8 cellular contexts compared by ENCODE assay signal in the genomic region with DNA sequence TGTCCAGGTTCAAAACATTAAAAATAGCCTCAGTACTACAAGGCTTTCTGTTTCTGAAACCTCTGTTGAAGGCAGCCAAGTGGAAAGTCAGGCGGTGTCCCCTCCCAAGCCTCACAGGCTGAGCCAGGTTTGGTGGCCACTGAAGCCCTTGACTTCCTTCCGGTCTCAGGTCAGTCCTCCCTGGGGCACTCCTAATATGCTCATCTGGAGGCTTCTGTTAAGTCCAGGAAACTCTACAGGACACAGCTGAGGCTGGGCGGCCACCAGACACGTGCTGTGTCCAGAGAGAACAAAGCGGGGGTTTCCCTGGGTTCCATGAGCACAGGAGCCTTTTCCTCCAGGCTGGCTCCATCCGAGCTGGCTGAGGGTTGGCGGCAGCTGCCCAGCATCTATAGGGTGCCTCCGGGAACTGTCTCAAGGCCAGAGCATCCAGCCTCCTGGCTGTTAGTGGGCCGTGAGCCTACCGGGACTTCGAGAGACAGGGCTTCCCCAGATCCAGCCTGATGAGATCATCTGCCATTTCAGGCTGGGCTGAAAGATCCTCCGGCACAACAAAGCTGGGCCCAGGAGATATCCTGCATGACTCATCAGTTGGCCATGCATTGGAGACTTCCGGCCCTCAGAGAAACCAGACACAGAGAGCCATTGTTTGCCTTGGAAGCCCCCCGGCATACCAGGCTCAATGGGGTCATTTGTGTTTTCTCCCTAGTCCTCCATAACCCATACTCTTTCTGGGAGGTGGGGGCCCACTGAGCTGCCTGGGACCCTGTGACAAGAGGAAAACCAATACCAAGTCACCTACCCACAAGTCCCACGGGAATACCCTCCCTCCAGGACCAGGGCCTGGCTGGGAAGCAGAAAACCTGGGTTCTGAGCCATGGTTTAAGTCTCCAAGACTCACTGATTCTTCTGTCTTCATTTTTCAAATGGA.
DNase-seq lines count a peak whose midpoint lies in the region; ATAC-seq, FAIRE-seq and TF ChIP-seq lines count a peak whose summit lies in the region.

No MANE protein-coding gene starts in this region.

- H3K36me3 Mint-ChIP-seq in activated naive CD4-positive, alpha-beta T cell treated with anti-CD3 and anti-CD28 coated beads, Interleukin-2, amount 50 U/mL, for 72 hours: peaks cover 0 to 8% of the 10 kb centered on the region in 2 donors

- H3K9me3 ChIP-seq in HEK293 (ENCODE audit: control insufficient read depth, insufficient read depth, low read depth, low read length): no peaks in the 10 kb centered on the region
- H3K9me3 ChIP-seq in MG63: no peaks in the 10 kb centered on the region

- H3K27me3 ChIP-seq in MG63: no peaks in the 10 kb centered on the region

- CTCF ChIA-PET in HEK293 (lab: Yijun Ruan, JAX): interaction anchor here (0.7 to 1.6 kb wide), 4 partner anchors 129 to 176 kb away, joined by 3 to 5 read pairs (median 3); no protein-coding TSS in a partner anchor

- no peak for TF ChIP-seq CTCF in HEK293 (tag by site-specific recombination; IDR thresholded peaks at IDR 0.05)

- H3K9me3 Mint-ChIP-seq in activated naive CD4-positive, alpha-beta T cell treated with anti-CD3 and anti-CD28 coated beads, Interleukin-2, amount 50 U/mL, for 72 hours: peaks cover 0 to 7% of the 10 kb centered on the region in 2 donors

- peak; percentile 90 for FAIRE-seq in GM12892 (lab: Jason Lieb, UNC)

- peak overlapping the region; percentile 44; the same call in 1 of the 2 replicates for H3K27ac ChIP-seq in HEK293 (ENCODE audit: extremely low read depth, low read depth, low read length)

- POLR2A ChIA-PET in HEK293 (lab: Yijun Ruan, JAX): interaction anchor here (0.8 to 8.3 kb wide), 5 partner anchors 12 to 131 kb away, joined by 3 to 100 read pairs (median 3); a partner anchor contains a TSS

- peak; percentile 36 for ATAC-seq in left colon
- no peak for ATAC-seq in activated naive CD4-positive, alpha-beta T cell treated with anti-CD3 and anti-CD28 coated beads, Interleukin-2, amount 50 U/mL, for 72 hours

- DNase-seq in GM12892 (ENCODE audit: insufficient read length): peak; percentile 52
- peak; percentile 97 for DNase-seq in MG63
- DNase-seq in cerebellar cortex (ENCODE audit: low spot score): peak; percentile 75
- peak in 1 of 2 donors; percentile 58 for DNase-seq in left colon
- peak; percentile 89 for DNase-seq in superior temporal gyrus (ENCODE audit: extremely low spot score)
- no peak for DNase-seq in effector CD8-positive, alpha-beta T cell (lab: John Stamatoyannopoulos, UW)
- no peak for DNase-seq in activated naive CD4-positive, alpha-beta T cell treated with anti-CD3 and anti-CD28 coated beads, Interleukin-2, amount 50 U/mL, for 72 hours (ENCODE audit: low spot score in 2 of 2)

- TF ChIP-seq POLR2A in GM12892 (IDR thresholded peaks at IDR 0.05; ENCODE audit: low read depth, low read length): no peak; the same call in 1 of the 2 replicates

- intact Hi-C loops in left colon (cut with DNase I, micrococcal nuclease): no loop called here

- H3K4me3 ChIP-seq in HEK293 (ENCODE audit: low read depth, low read length) (no peak overlapping the region), MG63 (no peak overlapping the region)

- H3K36me3 ChIP-seq in HEK293 (ENCODE audit: control insufficient read depth in 2 of 2, insufficient read depth in 1 of 2, low read length in 2 of 2) (no peaks in the 10 kb centered on the region), MG63 (no peaks in the 10 kb centered on the region)

- peaks cover 11% of the 10 kb centered on the region for H3K4me1 ChIP-seq in HEK293 (ENCODE audit: control insufficient read depth, insufficient read depth, low read length)

- H3K27ac Mint-ChIP-seq in activated naive CD4-positive, alpha-beta T cell treated with anti-CD3 and anti-CD28 coated beads, Interleukin-2, amount 50 U/mL, for 72 hours: peak overlapping the region in 1 of 2 donors; percentile 90

TF ChIP-seq in HEK293, 187 proteins besides CTCF, POLR2A, EP300 and RAD21 (continues in another document):
- TF ChIP-seq SP7 (tag by site-specific recombination; IDR thresholded peaks at IDR 0.05) (peak; percentile 74), ZXDB (tag by site-specific recombination; IDR thresholded peaks at IDR 0.05) (peak; percentile 49; the same call in 1 of the 2 replicates), ZNF394 (tag by site-specific recombination; IDR thresholded peaks at IDR 0.05; ENCODE audit: borderline replicate concordance) (peak; percentile 45; the same call in 1 of the 2 replicates), ZFP41 (tag by site-specific recombination; IDR thresholded peaks at IDR 0.05; ENCODE audit: borderline replicate concordance) (no peak), SCRT1 (tag by site-specific recombination; IDR thresholded peaks at IDR 0.05; ENCODE audit: borderline replicate concordance) (no peak), ZNF155 (tag by site-specific recombination; IDR thresholded peaks at IDR 0.05) (no peak), ZSCAN30 (tag by site-specific recombination; IDR thresholded peaks at IDR 0.05) (no peak), ZFP69B (tag by site-specific recombination; IDR thresholded peaks at IDR 0.05) (peak; percentile 91), ZNF48 (tag by site-specific recombination; IDR thresholded peaks at IDR 0.05) (no peak)
- TF ChIP-seq, protein P1, sequence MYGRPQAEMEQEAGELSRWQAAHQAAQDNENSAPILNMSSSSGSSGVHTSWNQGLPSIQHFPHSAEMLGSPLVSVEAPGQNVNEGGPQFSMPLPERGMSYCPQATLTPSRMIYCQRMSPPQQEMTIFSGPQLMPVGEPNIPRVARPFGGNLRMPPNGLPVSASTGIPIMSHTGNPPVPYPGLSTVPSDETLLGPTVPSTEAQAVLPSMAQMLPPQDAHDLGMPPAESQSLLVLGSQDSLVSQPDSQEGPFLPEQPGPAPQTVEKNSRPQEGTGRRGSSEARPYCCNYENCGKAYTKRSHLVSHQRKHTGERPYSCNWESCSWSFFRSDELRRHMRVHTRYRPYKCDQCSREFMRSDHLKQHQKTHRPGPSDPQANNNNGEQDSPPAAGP (tag by site-specific recombination; IDR thresholded peaks at IDR 0.05): peak; percentile 71; the same call in 1 of the 2 replicates
- TF ChIP-seq, protein P2, sequence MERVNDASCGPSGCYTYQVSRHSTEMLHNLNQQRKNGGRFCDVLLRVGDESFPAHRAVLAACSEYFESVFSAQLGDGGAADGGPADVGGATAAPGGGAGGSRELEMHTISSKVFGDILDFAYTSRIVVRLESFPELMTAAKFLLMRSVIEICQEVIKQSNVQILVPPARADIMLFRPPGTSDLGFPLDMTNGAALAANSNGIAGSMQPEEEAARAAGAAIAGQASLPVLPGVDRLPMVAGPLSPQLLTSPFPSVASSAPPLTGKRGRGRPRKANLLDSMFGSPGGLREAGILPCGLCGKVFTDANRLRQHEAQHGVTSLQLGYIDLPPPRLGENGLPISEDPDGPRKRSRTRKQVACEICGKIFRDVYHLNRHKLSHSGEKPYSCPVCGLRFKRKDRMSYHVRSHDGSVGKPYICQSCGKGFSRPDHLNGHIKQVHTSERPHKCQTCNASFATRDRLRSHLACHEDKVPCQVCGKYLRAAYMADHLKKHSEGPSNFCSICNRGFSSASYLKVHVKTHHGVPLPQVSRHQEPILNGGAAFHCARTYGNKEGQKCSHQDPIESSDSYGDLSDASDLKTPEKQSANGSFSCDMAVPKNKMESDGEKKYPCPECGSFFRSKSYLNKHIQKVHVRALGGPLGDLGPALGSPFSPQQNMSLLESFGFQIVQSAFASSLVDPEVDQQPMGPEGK (tag by site-specific recombination; IDR thresholded peaks at IDR 0.05): peak; percentile 76
- TF ChIP-seq, protein P3, sequence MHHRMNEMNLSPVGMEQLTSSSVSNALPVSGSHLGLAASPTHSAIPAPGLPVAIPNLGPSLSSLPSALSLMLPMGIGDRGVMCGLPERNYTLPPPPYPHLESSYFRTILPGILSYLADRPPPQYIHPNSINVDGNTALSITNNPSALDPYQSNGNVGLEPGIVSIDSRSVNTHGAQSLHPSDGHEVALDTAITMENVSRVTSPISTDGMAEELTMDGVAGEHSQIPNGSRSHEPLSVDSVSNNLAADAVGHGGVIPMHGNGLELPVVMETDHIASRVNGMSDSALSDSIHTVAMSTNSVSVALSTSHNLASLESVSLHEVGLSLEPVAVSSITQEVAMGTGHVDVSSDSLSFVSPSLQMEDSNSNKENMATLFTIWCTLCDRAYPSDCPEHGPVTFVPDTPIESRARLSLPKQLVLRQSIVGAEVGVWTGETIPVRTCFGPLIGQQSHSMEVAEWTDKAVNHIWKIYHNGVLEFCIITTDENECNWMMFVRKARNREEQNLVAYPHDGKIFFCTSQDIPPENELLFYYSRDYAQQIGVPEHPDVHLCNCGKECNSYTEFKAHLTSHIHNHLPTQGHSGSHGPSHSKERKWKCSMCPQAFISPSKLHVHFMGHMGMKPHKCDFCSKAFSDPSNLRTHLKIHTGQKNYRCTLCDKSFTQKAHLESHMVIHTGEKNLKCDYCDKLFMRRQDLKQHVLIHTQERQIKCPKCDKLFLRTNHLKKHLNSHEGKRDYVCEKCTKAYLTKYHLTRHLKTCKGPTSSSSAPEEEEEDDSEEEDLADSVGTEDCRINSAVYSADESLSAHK (tag by site-specific recombination; IDR thresholded peaks at IDR 0.05): no peak

Comparison
In these comparisons a context has a peak if more than half of its experiments do, and no peak if none do; other contexts are left out.
1. DNase-seq: peak in GM12892 (single experiment), MG63 (single experiment), cerebellar cortex (single experiment) and superior temporal gyrus (single experiment); none in effector CD8-positive, alpha-beta T cell (single experiment) and activated naive CD4-positive, alpha-beta T cell treated with anti-CD3 and anti-CD28 coated beads, Interleukin-2, amount 50 U/mL, for 72 hours (0 of 2).